13 cellular contexts compared by ENCODE assay signal in genomic region chr5:167699434-167699833, GRCh38.
DNase-seq lines count a peak whose midpoint lies in the region; ATAC-seq and TF ChIP-seq lines count a peak whose summit lies in the region.
"Had no signal": no experiment of that assay in that cellular context is flagged by ENCODE, and none has a peak within 500 bp of the region (broad histone marks: within the 10 kb centered on the region; RNA-seq: fewer than 3 reads in every experiment).

No MANE protein-coding gene starts in this region.

- intact Hi-C loops in Right ventricle myocardium superior (cut with DNase I), result no loop called here

- CTCF ChIA-PET in WTC11 (lab: Charles Lee), result interaction anchor here (0.7 to 1.1 kb wide), 2 partner anchors 23 to 112 kb away, joined by 3 to 4 read pairs; no protein-coding TSS in a partner anchor

- no peaks in the 10 kb centered on the region for H3K9me3 Mint-ChIP-seq in WTC11
- no peaks in the 10 kb centered on the region for H3K9me3 Mint-ChIP-seq in T-helper 2 cell treated with Interferon-gamma antibody and Interleukin-4, amounts not matched to agents 5 μg/mL and 100 μg/mL, for 36 hours
- H3K9me3 Mint-ChIP-seq: activated T-cell treated with anti-CD3 and anti-CD28 coated beads, Interleukin-2, amount 50 U/mL, for 24 hours had no signal

- no peaks in the 10 kb centered on the region for H3K27me3 Mint-ChIP-seq in WTC11 (ENCODE audit: low read depth)
- no peaks in the 10 kb centered on the region for H3K27me3 Mint-ChIP-seq in T-helper 2 cell treated with Interferon-gamma antibody and Interleukin-4, amounts not matched to agents 5 μg/mL and 100 μg/mL, for 36 hours (ENCODE audit: low read depth)
- H3K27me3 Mint-ChIP-seq: B cell, naive B cell had no signal

- ATAC-seq in Right ventricle myocardium superior (ENCODE audit: poor library complexity) (peak; percentile 90), WTC11 (peak; percentile 97), HG03045 (IDR thresholded peaks at IDR 0.05; ENCODE audit: unreplicated experiment) (no peak)

- H3K36me3 Mint-ChIP-seq in WTC11, result no peaks in the 10 kb centered on the region
- no peaks in the 10 kb centered on the region for H3K36me3 Mint-ChIP-seq in T-helper 2 cell treated with Interferon-gamma antibody and Interleukin-4, amounts not matched to agents 5 μg/mL and 100 μg/mL, for 36 hours (ENCODE audit: low read depth)
- H3K36me3 Mint-ChIP-seq: naive B cell had no signal

- H3K27ac Mint-ChIP-seq in WTC11, result peak overlapping the region; percentile 95
- no peak overlapping the region for H3K27ac Mint-ChIP-seq in T-helper 2 cell treated with Interferon-gamma antibody and Interleukin-4, amounts not matched to agents 5 μg/mL and 100 μg/mL, for 36 hours
- H3K27ac Mint-ChIP-seq: activated T-cell treated with anti-CD3 and anti-CD28 coated beads, Interleukin-2, amount 50 U/mL, for 24 hours; B cell; naive B cell had no signal

- TF ChIP-seq CTCF in right atrium auricular region (IDR thresholded peaks at IDR 0.05), result no peak
- no peak for TF ChIP-seq CTCF in WTC11 (IDR thresholded peaks at IDR 0.05)

- H3K4me1 Mint-ChIP-seq in WTC11, result peaks cover 41% of the 10 kb centered on the region
- H3K4me1 Mint-ChIP-seq in T-helper 2 cell treated with Interferon-gamma antibody and Interleukin-4, amounts not matched to agents 5 μg/mL and 100 μg/mL, for 36 hours (ENCODE audit: low read depth), result no peaks in the 10 kb centered on the region
- H3K4me1 Mint-ChIP-seq: B cell, naive B cell had no signal

- H3K36me3 ChIP-seq in right atrium auricular region, result no peaks in the 10 kb centered on the region
- H3K36me3 ChIP-seq: suprapubic skin had no signal

- POLR2A ChIA-PET in WTC11 (lab: Charles Lee), result interaction anchor here (0.5 kb wide), 1 partner anchor 43 kb away, joined by 4 read pairs; no protein-coding TSS in a partner anchor

- no peaks in the 10 kb centered on the region for H3K27me3 ChIP-seq in right atrium auricular region
- H3K27me3 ChIP-seq: suprapubic skin had no signal

- H3K4me1 ChIP-seq in right atrium auricular region, result no peaks in the 10 kb centered on the region
- H3K4me1 ChIP-seq: suprapubic skin had no signal

- no peak overlapping the region for H3K4me3 ChIP-seq in right atrium auricular region
- H3K4me3 ChIP-seq: suprapubic skin had no signal

- no peak overlapping the region for H3K27ac ChIP-seq in right atrium auricular region
- H3K27ac ChIP-seq: suprapubic skin had no signal

- H3K4me3 Mint-ChIP-seq in WTC11, result no peak overlapping the region
- H3K4me3 Mint-ChIP-seq in T-helper 2 cell treated with Interferon-gamma antibody and Interleukin-4, amounts not matched to agents 5 μg/mL and 100 μg/mL, for 36 hours, result no peak overlapping the region
- H3K4me3 Mint-ChIP-seq: activated T-cell treated with anti-CD3 and anti-CD28 coated beads, Interleukin-2, amount 50 U/mL, for 24 hours; B cell; naive B cell had no signal

- DNase-seq in Right ventricle myocardium superior (no peak), right atrium auricular region (ENCODE audit: low spot score) (no peak), WTC11 (ENCODE audit: low spot score) (no peak), iPS DF 4.7 (ENCODE audit: extremely low read depth, low spot score) (peak; percentile 83), COR-L47 (lab: John Stamatoyannopoulos, UW) (no peak)
- DNase-seq in activated CD8-positive, alpha-beta memory T cell treated with anti-CD3 and anti-CD28 coated beads for 24 hours, result no peak
- DNase-seq in T-helper 2 cell treated with Interferon-gamma antibody and Interleukin-4, amounts not matched to agents 5 μg/mL and 100 μg/mL, for 36 hours (ENCODE audit: low spot score), result no peak
- DNase-seq: activated T-cell treated with anti-CD3 and anti-CD28 coated beads, Interleukin-2, amount 50 U/mL, for 24 hours; naive B cell; NCI-H446 had no signal

- no peaks in the 10 kb centered on the region for H3K9me3 ChIP-seq in right atrium auricular region
- H3K9me3 ChIP-seq: suprapubic skin had no signal

TF ChIP-seq in WTC11, 78 proteins besides CTCF, POLR2A, EP300 and RAD21:
- TF ChIP-seq NR1H2 (CRISPR knock-in tag; IDR thresholded peaks at IDR 0.05) (no peak), TEAD1 (CRISPR knock-in tag; IDR thresholded peaks at IDR 0.05) (peak; percentile 65; the same call in 1 of the 2 replicates)
